In genomic region chr12:49540229-49541139, GRCh38 we compare ENCODE assay signal across 12 cellular contexts. TPM values are rescaled to one million over a fixed set of nuclear protein-coding genes. Genes with fewer than 3 reads are reported as not detected.
A peak's percentile ranks its signal among the peaks of the same experiment; 100 is the strongest.
DNase-seq lines count a peak whose midpoint lies in the region; ATAC-seq, FAIRE-seq and TF ChIP-seq lines count a peak whose summit lies in the region.
"Had no signal": no experiment of that assay in that cellular context is flagged by ENCODE, and none has a peak within 500 bp of the region (broad histone marks: within the 10 kb centered on the region; RNA-seq: fewer than 3 reads in every experiment).

No MANE protein-coding gene starts in this region.

- H3K4me1 ChIP-seq in kidney (ENCODE audit: control insufficient read depth in 1 of 2, insufficient read depth in 1 of 2, low read depth in 1 of 2, low read length in 2 of 2) = peaks cover 0 to 15% of the 10 kb centered on the region in 2 donors
- H3K4me1 ChIP-seq in upper lobe of right lung = peaks cover 6% of the 10 kb centered on the region
- H3K4me1 ChIP-seq in hepatocyte (ENCODE audit: insufficient read depth) = peaks cover 15% of the 10 kb centered on the region

- H3K9me2 ChIP-seq in hepatocyte (replicated peaks; ENCODE audit: insufficient read depth) = no peaks in the 10 kb centered on the region

- no peaks in the 10 kb centered on the region for H3K79me2 ChIP-seq in hepatocyte

- no peak overlapping the region for H3K4me3 ChIP-seq in kidney (ENCODE audit: low read length in 2 of 2)
- H3K4me3 ChIP-seq in upper lobe of right lung = no peak overlapping the region
- no peak overlapping the region for H3K4me3 ChIP-seq in hepatocyte
- H3K4me3 ChIP-seq: Peyer's patch had no signal

- H3K36me3 ChIP-seq in kidney (ENCODE audit: control insufficient read depth in 1 of 2, insufficient read depth in 2 of 2, low read length in 2 of 2) (no peaks in the 10 kb centered on the region), upper lobe of right lung (no peaks in the 10 kb centered on the region), hepatocyte (replicated peaks; ENCODE audit: insufficient read depth, low read depth) (no peaks in the 10 kb centered on the region)
- H3K36me3 ChIP-seq: left lung, Peyer's patch had no signal

- H2AFZ ChIP-seq in hepatocyte = no peak overlapping the region

- TF ChIP-seq CTCF in kidney (IDR thresholded peaks at IDR 0.05; ENCODE audit: borderline replicate concordance, extremely low read depth, insufficient read depth) = no peak
- no peak for TF ChIP-seq CTCF in upper lobe of right lung (IDR thresholded peaks at IDR 0.05)
- TF ChIP-seq CTCF in hepatocyte (IDR thresholded peaks at IDR 0.05; ENCODE audit: poor library complexity) = no peak

- H3K9ac ChIP-seq in kidney (ENCODE audit: low read length in 2 of 2) = no peak overlapping the region

- FAIRE-seq in kidney (lab: Jason Lieb, UNC) = no peak
- FAIRE-seq: small intestine had no signal

- H3K27me3 ChIP-seq in upper lobe of right lung = peaks cover 40% of the 10 kb centered on the region
- peaks cover 77% of the 10 kb centered on the region for H3K27me3 ChIP-seq in hepatocyte

- H3K27ac ChIP-seq in kidney (ENCODE audit: low read depth in 2 of 2, low read length in 2 of 2) = no peak overlapping the region
- no peak overlapping the region for H3K27ac ChIP-seq in upper lobe of right lung
- no peak overlapping the region for H3K27ac ChIP-seq in hepatocyte
- H3K27ac ChIP-seq: left lung, Peyer's patch had no signal

- WGBS in hepatocyte (ENCODE audit: low lambda C conversion rate, missing lambda C conversion rate) = 69% methylated on average over 21 of the region's 21 CpGs

- H3K9me3 ChIP-seq in kidney (ENCODE audit: control insufficient read depth in 1 of 2, low read length in 2 of 2) (no peaks in the 10 kb centered on the region), upper lobe of right lung (no peaks in the 10 kb centered on the region), hepatocyte (ENCODE audit: low read depth) (no peaks in the 10 kb centered on the region)
- H3K9me3 ChIP-seq: left lung, Peyer's patch had no signal

- H4K20me1 ChIP-seq in hepatocyte (ENCODE audit: insufficient read depth, poor library complexity, severe bottlenecking) = no peaks in the 10 kb centered on the region

- intact Hi-C loops in left ventricle myocardium superior (cut with micrococcal nuclease) = no loop called here
- intact Hi-C loops in left cardiac atrium (cut with DNase I) = no loop called here
- intact Hi-C loops in kidney (cut with DNase I) = no loop called here
- intact Hi-C loops in upper lobe of right lung (cut with DNase I) = no loop called here

- ATAC-seq in left ventricle myocardium superior (no peak), left cardiac atrium (no peak), upper lobe of right lung (no peak), GM19397 (IDR thresholded peaks at IDR 0.05; ENCODE audit: unreplicated experiment) (no peak), HG03521 (IDR thresholded peaks at IDR 0.05; ENCODE audit: unreplicated experiment) (no peak)
- ATAC-seq: left lung had no signal

- H3K4me2 ChIP-seq in hepatocyte = no peak overlapping the region

- DNase-seq in left ventricle myocardium superior (peak; percentile 20), left cardiac atrium (no peak), T1000 (lab: John Stamatoyannopoulos, UW) (peak; percentile 85), kidney (peak; percentile 70), upper lobe of right lung (peak; percentile 59), hepatocyte (ENCODE audit: low spot score) (no peak)
- DNase-seq: NCI-H1092 treated with DMSO at 0.1 percent for 48 hours, small intestine had no signal

RNA-seq across cellular contexts. Expression of gene KCNH3, which starts 1.7 kb away (rescaled TPM):
- total RNA-seq in left ventricle myocardium superior (0.30 TPM), left cardiac atrium (under 1 TPM; 0.44 to 0.73 TPM), kidney (2.8 TPM), upper lobe of right lung (0.90 TPM), hepatocyte (0.30 and 1.0 TPM in 2 replicates)
- polyA plus RNA-seq in kidney (ENCODE audit: insufficient read depth, low read depth, low replicate concordance) (1.4 TPM), hepatocyte (0.43 and 1.1 TPM in 2 replicates)

RNA-seq across cellular contexts. Expression of gene MCRS1, which starts 27.5 kb away (rescaled TPM):
- total RNA-seq in left ventricle myocardium superior = 94.4 TPM
- total RNA-seq in left cardiac atrium = 10 to 100 TPM; 63.2 to 78.4 TPM
- 66.8 TPM for total RNA-seq in kidney
- 60.4 TPM for polyA plus RNA-seq in kidney (ENCODE audit: insufficient read depth, low read depth, low replicate concordance)
- 54.0 TPM for total RNA-seq in upper lobe of right lung
- 51.1 and 51.4 TPM in 2 replicates for total RNA-seq in hepatocyte
- 57.7 and 58.2 TPM in 2 replicates for polyA plus RNA-seq in hepatocyte

Comparison
In these comparisons a context has a peak if more than half of its experiments do, and no peak if none do; other contexts are left out.
1. DNase-seq: peak in left ventricle myocardium superior (single experiment), T1000 (single experiment), kidney (single experiment) and upper lobe of right lung (single experiment); none in left cardiac atrium (single experiment) and hepatocyte (single experiment).